ENCODE assay signal across 8 cellular contexts in genomic region chr2:165952600-165953210, GRCh38. TPM values are rescaled to one million over a fixed set of nuclear protein-coding genes. Genes with fewer than 3 reads are reported as not detected.
DNase-seq lines count a peak whose midpoint lies in the region; ATAC-seq and TF ChIP-seq lines count a peak whose summit lies in the region.

No MANE protein-coding gene starts in this region.

- H4K20me1 ChIP-seq in hepatocyte (ENCODE audit: insufficient read depth, poor library complexity, severe bottlenecking) = no peaks in the 10 kb centered on the region

- H3K9me3 ChIP-seq in heart left ventricle = no peaks in the 10 kb centered on the region
- H3K9me3 ChIP-seq in Peyer's patch = no peaks in the 10 kb centered on the region
- no peaks in the 10 kb centered on the region for H3K9me3 ChIP-seq in hepatocyte (ENCODE audit: low read depth)
- no peaks in the 10 kb centered on the region for H3K9me3 ChIP-seq in thoracic aorta

- peak overlapping the region; percentile 82 for H2AFZ ChIP-seq in hepatocyte

- peak overlapping the region; percentile 76 for H3K4me2 ChIP-seq in hepatocyte

- WGBS in heart left ventricle, 4 donors = 8 to 14% (median 12%) methylated on average over 4 of the region's 4 CpGs
- 4% methylated on average over 4 of the region's 4 CpGs for WGBS in hepatocyte (ENCODE audit: low lambda C conversion rate, missing lambda C conversion rate)

- H3K27ac ChIP-seq in heart left ventricle (peak overlapping the region in 9 of 12 donors; percentile 83 to 91 (median 86)), Peyer's patch (peak overlapping the region in 3 of 4 donors; percentile 71 to 90 (median 86)), hepatocyte (peak overlapping the region; percentile 90), thoracic aorta (peak overlapping the region; percentile 71 to 74)

- H3K79me2 ChIP-seq in hepatocyte = peaks cover 46% of the 10 kb centered on the region

- ATAC-seq in heart left ventricle = no peak
- no peak for ATAC-seq in left ventricle myocardium superior
- no peak for ATAC-seq in thoracic aorta (ENCODE audit: insufficient number of reproducible peaks, low FRiP score, low read depth)

- H3K4me1 ChIP-seq in heart left ventricle (peaks cover 0 to 37% (median 20%) of the 10 kb centered on the region in 12 donors), Peyer's patch (peaks cover 0 to 23% (median 0%) of the 10 kb centered on the region in 4 donors), hepatocyte (ENCODE audit: insufficient read depth) (peaks cover 7% of the 10 kb centered on the region), thoracic aorta (ENCODE audit: control insufficient read depth in 1 of 2, low read depth in 2 of 2) (peaks cover 19 to 31% of the 10 kb centered on the region in 2 donors)

- TF ChIP-seq POLR2A in heart left ventricle (IDR thresholded peaks at IDR 0.05) (no peak), Peyer's patch (IDR thresholded peaks at IDR 0.05) (no peak)

- intact Hi-C loops in heart left ventricle (cut with DNase I) (loop anchor here in 6 of 10 donors (5.0 to 10.0 kb wide), 3 partner anchors 172 to 232 kb away; partner anchors contain the start of gene SCN1A (in 5 of the 6)), left ventricle myocardium superior (cut with micrococcal nuclease) (no loop called here)

- no peak for DNase-seq in heart left ventricle
- no peak for DNase-seq in left ventricle myocardium superior
- no peak for DNase-seq in Peyer's patch
- peak; percentile 14 for DNase-seq in hepatocyte (ENCODE audit: low spot score)
- DNase-seq in thoracic aorta (ENCODE audit: low spot score) = no peak
- no peak for DNase-seq in SIG-M5 (lab: John Stamatoyannopoulos, UW)
- no peak for DNase-seq in stimulated activated naive CD4-positive, alpha-beta T cell treated with Interleukin-2 at 50 U/mL for 16 hours (lab: John Stamatoyannopoulos, UW)
- DNase-seq in hypothalamus (lab: John Stamatoyannopoulos, UW) = no peak

- H3K36me3 ChIP-seq in heart left ventricle (peaks cover 0 to 20% (median 15%) of the 10 kb centered on the region in 9 donors), Peyer's patch (peaks cover 0 to 10% (median 0%) of the 10 kb centered on the region in 3 donors), hepatocyte (replicated peaks; ENCODE audit: insufficient read depth, low read depth) (no peaks in the 10 kb centered on the region), thoracic aorta (no peaks in the 10 kb centered on the region)

- no peaks in the 10 kb centered on the region for H3K9me2 ChIP-seq in hepatocyte (replicated peaks; ENCODE audit: insufficient read depth)

- TF ChIP-seq CTCF in heart left ventricle (IDR thresholded peaks at IDR 0.05) = no peak
- TF ChIP-seq CTCF in Peyer's patch (IDR thresholded peaks at IDR 0.05) = no peak
- no peak for TF ChIP-seq CTCF in hepatocyte (IDR thresholded peaks at IDR 0.05; ENCODE audit: poor library complexity)
- no peak for TF ChIP-seq CTCF in thoracic aorta (IDR thresholded peaks at IDR 0.05)

- H3K4me3 ChIP-seq in heart left ventricle = peak overlapping the region; percentile 54 to 91 (median 80)
- peak overlapping the region; percentile 61 to 91 (median 74) for H3K4me3 ChIP-seq in Peyer's patch
- peak overlapping the region; percentile 80 for H3K4me3 ChIP-seq in hepatocyte
- peak overlapping the region; percentile 86 for H3K4me3 ChIP-seq in thoracic aorta

- H3K27me3 ChIP-seq in heart left ventricle = no peaks in the 10 kb centered on the region
- H3K27me3 ChIP-seq in Peyer's patch = no peaks in the 10 kb centered on the region
- H3K27me3 ChIP-seq in hepatocyte = no peaks in the 10 kb centered on the region
- no peaks in the 10 kb centered on the region for H3K27me3 ChIP-seq in thoracic aorta (replicated peaks; ENCODE audit: insufficient read depth)

RNA-seq across cellular contexts. Expression of gene TTC21B, which starts 0.9 kb away (rescaled TPM):
- total RNA-seq in heart left ventricle = 10 to 100 TPM in 8 of 9 donors, 1 to 10 TPM in 1; 8.8 to 16.1 (median 13.6) TPM
- 1 to 10 TPM; 3.7 to 5.4 TPM for polyA plus RNA-seq in heart left ventricle
- total RNA-seq in left ventricle myocardium superior = 14.7 TPM
- 10 to 100 TPM; 14.2 to 47.9 (median 32.6) TPM for total RNA-seq in Peyer's patch
- 23.4 and 24.3 TPM in 2 replicates for total RNA-seq in hepatocyte
- 5.7 and 7.9 TPM in 2 replicates for polyA plus RNA-seq in hepatocyte
- 10 to 100 TPM; 23.7 to 34.1 TPM for total RNA-seq in thoracic aorta
